Comparison of ENCODE assay signal across 15 cellular contexts in genomic region chr1:246005067-246005466, GRCh38.
DNase-seq lines count a peak whose midpoint lies in the region; FAIRE-seq and TF ChIP-seq lines count a peak whose summit lies in the region.
"Had no signal": no experiment of that assay in that cellular context is flagged by ENCODE, and none has a peak within 500 bp of the region (broad histone marks: within the 10 kb centered on the region; RNA-seq: fewer than 3 reads in every experiment).

No MANE protein-coding gene starts in this region.

- peaks cover 35% of the 10 kb centered on the region for H3K4me1 Mint-ChIP-seq in astrocyte (ENCODE audit: low read depth, unreplicated experiment)
- no peaks in the 10 kb centered on the region for H3K4me1 Mint-ChIP-seq in CD4-positive, alpha-beta memory T cell

- no peak overlapping the region for H3K9ac ChIP-seq in astrocyte (ENCODE audit: low read length)

- peaks cover 5% of the 10 kb centered on the region for H3K36me3 Mint-ChIP-seq in astrocyte (ENCODE audit: low read depth, unreplicated experiment)
- H3K36me3 Mint-ChIP-seq in CD4-positive, alpha-beta memory T cell = no peaks in the 10 kb centered on the region
- H3K36me3 Mint-ChIP-seq: naive B cell had no signal

- no peak overlapping the region for H3K4me3 ChIP-seq in AG09309 (ENCODE audit: control insufficient read depth, low read depth, low read length)
- H3K4me3 ChIP-seq in astrocyte (ENCODE audit: insufficient read depth, low read depth, low read length) = no peak overlapping the region
- no peak overlapping the region for H3K4me3 ChIP-seq in CD4-positive, alpha-beta memory T cell (ENCODE audit: low read length in 2 of 2)
- H3K4me3 ChIP-seq: SJCRH30, testis had no signal

- H3K79me2 ChIP-seq in astrocyte (ENCODE audit: insufficient read depth, low read length) = no peaks in the 10 kb centered on the region

- H3K27me3 ChIP-seq in astrocyte (ENCODE audit: insufficient read depth, low read length) = no peaks in the 10 kb centered on the region
- H3K27me3 ChIP-seq in CD4-positive, alpha-beta memory T cell (ENCODE audit: insufficient read depth, low read length) = no peaks in the 10 kb centered on the region
- H3K27me3 ChIP-seq: SJCRH30, testis had no signal

- peak; percentile 98 for FAIRE-seq in astrocyte (lab: Jason Lieb, UNC)

- intact Hi-C loops in CD4-positive, alpha-beta memory T cell (cut with micrococcal nuclease) = loop anchor here (10.0 kb wide), 1 partner anchor 1200 kb away; no protein-coding TSS in a partner anchor

- peaks cover 6% of the 10 kb centered on the region for H3K9me3 Mint-ChIP-seq in astrocyte (ENCODE audit: unreplicated experiment)
- H3K9me3 Mint-ChIP-seq in CD4-positive, alpha-beta memory T cell = peaks cover 0 to 4% (median 0%) of the 10 kb centered on the region in 8 donors
- H3K9me3 Mint-ChIP-seq: activated naive CD8-positive, alpha-beta T cell treated with anti-CD3 and anti-CD28 coated beads, Interleukin-2, amount 50 U/mL, for 24 hours; naive B cell had no signal

- H4K20me1 ChIP-seq in astrocyte (ENCODE audit: insufficient read depth, low read length) = no peaks in the 10 kb centered on the region

- H3K36me3 ChIP-seq in astrocyte (ENCODE audit: insufficient read depth, low read length) = no peaks in the 10 kb centered on the region
- no peaks in the 10 kb centered on the region for H3K36me3 ChIP-seq in CD4-positive, alpha-beta memory T cell (ENCODE audit: insufficient read depth, low read length)
- H3K36me3 ChIP-seq: SJCRH30 had no signal

- H3K27ac ChIP-seq in astrocyte (ENCODE audit: low read depth, low read length) = peak overlapping the region; percentile 47
- no peak overlapping the region for H3K27ac ChIP-seq in CD4-positive, alpha-beta memory T cell (ENCODE audit: low read depth, low read length)
- H3K27ac ChIP-seq: SJCRH30, testis had no signal

- peak; percentile 98 for DNase-seq in AG09309 (ENCODE audit: low read depth)
- peak; percentile 85 for DNase-seq in HT1080 (ENCODE audit: low read depth)
- DNase-seq in astrocyte (ENCODE audit: low read depth) = peak; percentile 99
- peak; percentile 89 for DNase-seq in kidney tubule cell (ENCODE audit: low spot score)
- no peak for DNase-seq in CD4-positive, alpha-beta memory T cell
- no peak for DNase-seq in NCI-H2171 (lab: John Stamatoyannopoulos, UW)
- DNase-seq in NCI-H526 (lab: John Stamatoyannopoulos, UW) = no peak
- no peak for DNase-seq in central memory CD4-positive, alpha-beta T cell
- DNase-seq: activated CD4-positive, alpha-beta T cell treated with anti-CD3 and anti-CD28 coated beads, Interleukin-2, amount 50 U/mL, for 48 hours; activated naive CD8-positive, alpha-beta T cell treated with anti-CD3 and anti-CD28 coated beads, Interleukin-2, amount 50 U/mL, for 24 hours; DMS53; naive B cell; NCI-H2081 treated with DMSO at 0.1 percent for 48 hours; testis had no signal

- POLR2A ChIA-PET in CD4-positive, alpha-beta memory T cell (lab: Charles Lee; ENCODE audit: partially characterized antibody) = no interaction called here

- peaks cover 31% of the 10 kb centered on the region for H3K4me1 ChIP-seq in astrocyte (ENCODE audit: insufficient read depth, low read length)
- H3K4me1 ChIP-seq in CD4-positive, alpha-beta memory T cell (ENCODE audit: insufficient read depth, low read length) = no peaks in the 10 kb centered on the region
- H3K4me1 ChIP-seq: testis had no signal

- no peaks in the 10 kb centered on the region for H3K9me3 ChIP-seq in astrocyte (ENCODE audit: insufficient read depth, low read depth, low read length)
- H3K9me3 ChIP-seq in CD4-positive, alpha-beta memory T cell (ENCODE audit: control insufficient read depth in 1 of 2, low read length in 2 of 2) = no peaks in the 10 kb centered on the region
- H3K9me3 ChIP-seq: SJCRH30, testis had no signal

- CTCF ChIA-PET in CD4-positive, alpha-beta memory T cell (lab: Charles Lee; ENCODE audit: partially characterized antibody) = interaction anchor here (0.7 to 4.8 kb wide), 5 partner anchors 15 to 852 kb away, joined by 3 to 38 read pairs (median 3); no protein-coding TSS in a partner anchor

- no peaks in the 10 kb centered on the region for H3K27me3 Mint-ChIP-seq in astrocyte (ENCODE audit: low read depth, unreplicated experiment)
- H3K27me3 Mint-ChIP-seq in CD4-positive, alpha-beta memory T cell = no peaks in the 10 kb centered on the region
- H3K27me3 Mint-ChIP-seq: activated naive CD8-positive, alpha-beta T cell treated with anti-CD3 and anti-CD28 coated beads, Interleukin-2, amount 50 U/mL, for 24 hours; naive B cell had no signal

- H3K4me2 ChIP-seq in astrocyte (ENCODE audit: low read length) = peak overlapping the region; percentile 46

- H3K4me3 Mint-ChIP-seq in astrocyte (ENCODE audit: unreplicated experiment) = no peak overlapping the region
- no peak overlapping the region for H3K4me3 Mint-ChIP-seq in CD4-positive, alpha-beta memory T cell
- H3K4me3 Mint-ChIP-seq: activated naive CD8-positive, alpha-beta T cell treated with anti-CD3 and anti-CD28 coated beads, Interleukin-2, amount 50 U/mL, for 24 hours; naive B cell had no signal

- H2AFZ ChIP-seq in astrocyte (ENCODE audit: low read depth, low read length) = no peak overlapping the region

- peak overlapping the region; percentile 75 for H3K27ac Mint-ChIP-seq in astrocyte (ENCODE audit: unreplicated experiment)
- H3K27ac Mint-ChIP-seq in CD4-positive, alpha-beta memory T cell = no peak overlapping the region
- H3K27ac Mint-ChIP-seq: activated naive CD8-positive, alpha-beta T cell treated with anti-CD3 and anti-CD28 coated beads, Interleukin-2, amount 50 U/mL, for 24 hours; naive B cell had no signal

- no peak for TF ChIP-seq CTCF in AG09309 (IDR thresholded peaks at IDR 0.05; ENCODE audit: control insufficient read depth, insufficient read depth, low read depth, low read length, missing control alignments)
- no peak for TF ChIP-seq CTCF in astrocyte (IDR thresholded peaks at IDR 0.05; ENCODE audit: insufficient read depth, low read depth, low read length)

Comparison
In these comparisons a context has a peak if more than half of its experiments do, and no peak if none do; other contexts are left out.
1. DNase-seq: peak in AG09309 (single experiment), HT1080 (single experiment), astrocyte (single experiment) and kidney tubule cell (single experiment); none in CD4-positive, alpha-beta memory T cell (0 of 5), NCI-H2171 (single experiment), NCI-H526 (0 of 2) and central memory CD4-positive, alpha-beta T cell (single experiment).